Comparison of ENCODE assay signal across 20 cellular contexts in genomic region chr18:10965104-10965503, GRCh38.
DNase-seq lines count a peak whose midpoint lies in the region; ATAC-seq and TF ChIP-seq lines count a peak whose summit lies in the region.
"Had no signal": no experiment of that assay in that cellular context is flagged by ENCODE, and none has a peak within 500 bp of the region (broad histone marks: within the 10 kb centered on the region; RNA-seq: fewer than 3 reads in every experiment).

No MANE protein-coding gene starts in this region.

- intact Hi-C loops in Calu3 (cut with micrococcal nuclease; ENCODE audit: unreplicated experiment), result no loop called here

- H3K4me3 Mint-ChIP-seq in osteocyte (ENCODE audit: unreplicated experiment), result no peak overlapping the region
- no peak overlapping the region for H3K4me3 Mint-ChIP-seq in Calu3 (ENCODE audit: low read depth, unreplicated experiment)
- H3K4me3 Mint-ChIP-seq: CD4-positive, alpha-beta T cell; H9 had no signal

- H3K27ac Mint-ChIP-seq in osteocyte (ENCODE audit: unreplicated experiment), result peak overlapping the region; percentile 42
- no peak overlapping the region for H3K27ac Mint-ChIP-seq in Calu3 (ENCODE audit: unreplicated experiment)
- H3K27ac Mint-ChIP-seq: CD4-positive, alpha-beta T cell; H9 had no signal

- no peak for ATAC-seq in GM18909 (IDR thresholded peaks at IDR 0.05; ENCODE audit: poor library complexity, unreplicated experiment)

- H3K4me3 ChIP-seq in choroid plexus epithelial cell (ENCODE audit: low read depth, low read length), result no peak overlapping the region
- H3K4me3 ChIP-seq: PC-9, SJSA1 had no signal

- DNase-seq in GM04504 (ENCODE audit: low read depth) (peak; percentile 13), OCI-M1 (lab: John Stamatoyannopoulos, UW) (peak; percentile 43), choroid plexus epithelial cell (ENCODE audit: low read depth) (peak; percentile 57), osteocyte (ENCODE audit: extremely low spot score, unreplicated experiment) (no peak), GM19238 (ENCODE audit: insufficient read length, low spot score) (no peak), mucosa of gallbladder (ENCODE audit: low spot score) (no peak), Calu3 (no peak)
- DNase-seq: ACHN; BE2C; CD4-positive, alpha-beta T cell; DND-41; H9; NCI-H1436; NCI-H2029; NCI-H2171 treated with DMSO at 0.1 percent for 48 hours; NCI-H446 treated with DMSO at 0.1 percent for 48 hours; NCI-H748 treated with DMSO at 0.1 percent for 48 hours; PC-9 had no signal

- TF ChIP-seq CTCF in choroid plexus epithelial cell (conservative IDR thresholded peaks at IDR 0.05; ENCODE audit: low read depth, low read length) (peak; percentile 46), osteocyte (IDR thresholded peaks at IDR 0.05) (peak; percentile 32), Calu3 (IDR thresholded peaks at IDR 0.05; ENCODE audit: unreplicated experiment) (no peak)

- no TSS peak for BruUV-seq in Calu3 (replicated peaks; lab: Mats Ljungman, UMichigan)

- peaks cover 21% of the 10 kb centered on the region for H3K36me3 Mint-ChIP-seq in osteocyte (ENCODE audit: unreplicated experiment)
- H3K36me3 Mint-ChIP-seq in Calu3 (ENCODE audit: insufficient read depth, unreplicated experiment), result no peaks in the 10 kb centered on the region

- H3K9me3 Mint-ChIP-seq in osteocyte (ENCODE audit: unreplicated experiment) (no peaks in the 10 kb centered on the region), Calu3 (ENCODE audit: low read depth, unreplicated experiment) (no peaks in the 10 kb centered on the region)

- H3K4me1 Mint-ChIP-seq in osteocyte (ENCODE audit: unreplicated experiment) (peaks cover 17% of the 10 kb centered on the region), Calu3 (ENCODE audit: low read depth, unreplicated experiment) (no peaks in the 10 kb centered on the region)

- H3K27me3 Mint-ChIP-seq in osteocyte (ENCODE audit: unreplicated experiment), result no peaks in the 10 kb centered on the region
- H3K27me3 Mint-ChIP-seq in Calu3 (ENCODE audit: unreplicated experiment), result no peaks in the 10 kb centered on the region

- CTCF ChIA-PET in Calu3 (lab: Charles Lee), result no interaction called here

Comparison
In these comparisons a context has a peak if more than half of its experiments do, and no peak if none do; other contexts are left out.
1. DNase-seq: peak in GM04504 (single experiment), OCI-M1 (single experiment) and choroid plexus epithelial cell (single experiment); none in osteocyte (single experiment), GM19238 (single experiment), mucosa of gallbladder (single experiment) and Calu3 (single experiment).